In genomic region chr2:190441564-190441963, GRCh38 we compare ENCODE assay signal across 29 cellular contexts. TPM values are rescaled to one million over a fixed set of nuclear protein-coding genes. Genes with fewer than 3 reads are reported as not detected.
DNase-seq lines count a peak whose midpoint lies in the region; ATAC-seq, FAIRE-seq and TF ChIP-seq lines count a peak whose summit lies in the region.
"Had no signal": no experiment of that assay in that cellular context is flagged by ENCODE, and none has a peak within 500 bp of the region (broad histone marks: within the 10 kb centered on the region; RNA-seq: fewer than 3 reads in every experiment).

No MANE protein-coding gene starts in this region.

- H2AFZ ChIP-seq in K562 (ENCODE audit: low read depth, low read length) = peak overlapping the region; percentile 28

- peak overlapping the region; percentile 43 for H3K27ac Mint-ChIP-seq in stimulated activated naive CD8-positive, alpha-beta T cell treated with anti-CD3 and anti-CD28 coated beads, Interleukin-15, Interleukin-2, amounts not matched to agents 100 ng/mL and 50 ng/mL, for 24 hours
- H3K27ac Mint-ChIP-seq in stimulated activated naive CD8-positive, alpha-beta T cell treated with anti-CD3 and anti-CD28 coated beads, Interleukin-15, amount 100 ng/mL, for 72 hours = peak overlapping the region in 1 of 2 donors; percentile 48
- peak overlapping the region in 3 of 9 donors; percentile 38 to 82 (median 41) for H3K27ac Mint-ChIP-seq in naive thymus-derived CD4-positive, alpha-beta T cell
- H3K27ac Mint-ChIP-seq: activated CD8-positive, alpha-beta T cell treated with anti-CD3 and anti-CD28 coated beads for 36 hours; mesothelial cell of epicardium had no signal

- no peaks in the 10 kb centered on the region for H3K9me3 ChIP-seq in K562 (replicated peaks; ENCODE audit: control insufficient read depth, insufficient read depth, low read depth, low read length)
- H3K9me3 ChIP-seq in naive thymus-derived CD4-positive, alpha-beta T cell (ENCODE audit: control insufficient read depth in 2 of 3, low read length in 3 of 3) = no peaks in the 10 kb centered on the region
- H3K9me3 ChIP-seq: A549, vagina had no signal

- intact Hi-C loops in K562 (cut with micrococcal nuclease) = no loop called here
- intact Hi-C loops in naive thymus-derived CD4-positive, alpha-beta T cell (cut with micrococcal nuclease) = no loop called here

- no peak for TF ChIP-seq EP300 in K562 (IDR thresholded peaks at IDR 0.05; ENCODE audit: low read length)

- H3K4me1 Mint-ChIP-seq in stimulated activated naive CD8-positive, alpha-beta T cell treated with anti-CD3 and anti-CD28 coated beads, Interleukin-15, Interleukin-2, amounts not matched to agents 100 ng/mL and 50 ng/mL, for 24 hours (ENCODE audit: low read depth) = peaks cover 83% of the 10 kb centered on the region
- peaks cover 72% of the 10 kb centered on the region for H3K4me1 Mint-ChIP-seq in stimulated activated naive CD8-positive, alpha-beta T cell treated with anti-CD3 and anti-CD28 coated beads, Interleukin-15, amount 100 ng/mL, for 72 hours
- H3K4me1 Mint-ChIP-seq in naive thymus-derived CD4-positive, alpha-beta T cell = peaks cover 44 to 93% (median 90%) of the 10 kb centered on the region in 7 donors

- no peaks in the 10 kb centered on the region for H3K27me3 Mint-ChIP-seq in stimulated activated naive CD8-positive, alpha-beta T cell treated with anti-CD3 and anti-CD28 coated beads, Interleukin-15, Interleukin-2, amounts not matched to agents 100 ng/mL and 50 ng/mL, for 24 hours
- no peaks in the 10 kb centered on the region for H3K27me3 Mint-ChIP-seq in stimulated activated naive CD8-positive, alpha-beta T cell treated with anti-CD3 and anti-CD28 coated beads, Interleukin-15, amount 100 ng/mL, for 72 hours
- no peaks in the 10 kb centered on the region for H3K27me3 Mint-ChIP-seq in naive thymus-derived CD4-positive, alpha-beta T cell
- H3K27me3 Mint-ChIP-seq: activated CD8-positive, alpha-beta T cell treated with anti-CD3 and anti-CD28 coated beads for 36 hours; naive B cell had no signal

- CTCF ChIA-PET in K562 (lab: Yijun Ruan, JAX; ENCODE audit: low intra/inter-chr PET ratio) = no interaction called here
- CTCF ChIA-PET in naive thymus-derived CD4-positive, alpha-beta T cell (lab: Charles Lee) = interaction anchor here (0.6 to 1.1 kb wide), 2 partner anchors 32 to 352 kb away, joined by 3 read pairs; no protein-coding TSS in a partner anchor

- ATAC-seq in stimulated activated naive CD8-positive, alpha-beta T cell treated with anti-CD3 and anti-CD28 coated beads, Interleukin-15, amount 100 ng/mL, for 72 hours = no peak
- ATAC-seq in K562 (peak; percentile 78), GM19035 (IDR thresholded peaks at IDR 0.05; ENCODE audit: unreplicated experiment) (no peak), GM18909 (IDR thresholded peaks at IDR 0.05; ENCODE audit: poor library complexity, unreplicated experiment) (no peak)
- ATAC-seq in naive thymus-derived CD4-positive, alpha-beta T cell = no peak
- ATAC-seq: A549; activated CD8-positive, alpha-beta T cell treated with anti-CD3 and anti-CD28 coated beads for 36 hours; GM12878; HCT116; stimulated activated naive CD8-positive, alpha-beta T cell treated with anti-CD3 and anti-CD28 coated beads, Interleukin-15, Interleukin-2, amounts not matched to agents 100 U/mL and 50 U/mL, for 24 hours had no signal

- no peak for TF ChIP-seq CTCF in K562 (IDR thresholded peaks at IDR 0.05 in 2 of 3, conservative IDR thresholded peaks at IDR 0.05 in 1 of 3; ENCODE audit: insufficient read depth in 2 of 3, low read depth in 1 of 3, low read length in 3 of 3)

- no peaks in the 10 kb centered on the region for H3K9me3 Mint-ChIP-seq in stimulated activated naive CD8-positive, alpha-beta T cell treated with anti-CD3 and anti-CD28 coated beads, Interleukin-15, Interleukin-2, amounts not matched to agents 100 ng/mL and 50 ng/mL, for 24 hours
- no peaks in the 10 kb centered on the region for H3K9me3 Mint-ChIP-seq in stimulated activated naive CD8-positive, alpha-beta T cell treated with anti-CD3 and anti-CD28 coated beads, Interleukin-15, amount 100 ng/mL, for 72 hours
- H3K9me3 Mint-ChIP-seq in naive thymus-derived CD4-positive, alpha-beta T cell = peaks cover 0 to 2% (median 0%) of the 10 kb centered on the region in 11 donors
- H3K9me3 Mint-ChIP-seq: activated CD8-positive, alpha-beta T cell treated with anti-CD3 and anti-CD28 coated beads for 36 hours; mesothelial cell of epicardium; naive B cell had no signal

- POLR2A ChIA-PET in K562 (lab: Yijun Ruan, JAX) = interaction anchor here (0.8 kb wide), 1 partner anchor 61 kb away, joined by 3 read pairs; no protein-coding TSS in a partner anchor
- POLR2A ChIA-PET in naive thymus-derived CD4-positive, alpha-beta T cell (lab: Charles Lee) = interaction anchor here (1.0 to 1.2 kb wide), 2 partner anchors 52 to 93 kb away, joined by 3 to 4 read pairs; partner anchors contain the start of gene NEMP2

- H3K9me1 ChIP-seq in K562 (ENCODE audit: control insufficient read depth, insufficient read depth, low read length) = no peaks in the 10 kb centered on the region

- H3K9ac ChIP-seq in K562 (ENCODE audit: insufficient read depth in 1 of 2, low read depth in 2 of 2, low read length in 2 of 2) = peak overlapping the region in 1 of 2 experiments; percentile 71; a peak in 1 of 4 replicates

- H3K27ac ChIP-seq in K562 (ENCODE audit: extremely low read depth, low read depth, low read length) = no peak overlapping the region
- H3K27ac ChIP-seq in naive thymus-derived CD4-positive, alpha-beta T cell (ENCODE audit: low read depth, low read length) = no peak overlapping the region
- H3K27ac ChIP-seq: A549, vagina had no signal

- H3K79me2 ChIP-seq in K562 (ENCODE audit: control insufficient read depth, insufficient read depth, low read length) = no peaks in the 10 kb centered on the region; the same call in 2 of the 3 replicates

- peak overlapping the region; percentile 29; the same call in 1 of the 2 replicates for H3K4me2 ChIP-seq in K562 (ENCODE audit: insufficient read depth, low read length)
- H3K4me2 ChIP-seq: A549 had no signal

- 28% methylated on average over 3 of the region's 4 CpGs for WGBS in K562 (ENCODE audit: insufficient coverage, low coverage, missing lambda C conversion rate)

- H3K4me3 Mint-ChIP-seq in stimulated activated naive CD8-positive, alpha-beta T cell treated with anti-CD3 and anti-CD28 coated beads, Interleukin-15, Interleukin-2, amounts not matched to agents 100 ng/mL and 50 ng/mL, for 24 hours = no peak overlapping the region
- no peak overlapping the region for H3K4me3 Mint-ChIP-seq in stimulated activated naive CD8-positive, alpha-beta T cell treated with anti-CD3 and anti-CD28 coated beads, Interleukin-15, amount 100 ng/mL, for 72 hours
- peak overlapping the region in 9 of 10 donors; percentile 4 to 80 (median 20) for H3K4me3 Mint-ChIP-seq in naive thymus-derived CD4-positive, alpha-beta T cell
- H3K4me3 Mint-ChIP-seq: activated CD8-positive, alpha-beta T cell treated with anti-CD3 and anti-CD28 coated beads for 36 hours; mesothelial cell of epicardium; naive B cell had no signal

- H3K36me3 Mint-ChIP-seq in stimulated activated naive CD8-positive, alpha-beta T cell treated with anti-CD3 and anti-CD28 coated beads, Interleukin-15, Interleukin-2, amounts not matched to agents 100 ng/mL and 50 ng/mL, for 24 hours (ENCODE audit: low read depth) = peaks cover 31% of the 10 kb centered on the region
- H3K36me3 Mint-ChIP-seq in naive thymus-derived CD4-positive, alpha-beta T cell = peaks cover under 1 to 49% (median 29%) of the 10 kb centered on the region in 5 donors

- H3K4me3 ChIP-seq in K562 = no peak overlapping the region
- H3K4me3 ChIP-seq in naive thymus-derived CD4-positive, alpha-beta T cell (ENCODE audit: low read length) = no peak overlapping the region
- H3K4me3 ChIP-seq: A549, GM12878, vagina had no signal

- no peak for TF ChIP-seq POLR2A in K562 (conservative IDR thresholded peaks at IDR 0.05)

- BruUV-seq in K562 (replicated peaks; lab: Mats Ljungman, UMichigan) = no TSS peak

- no peak for TF ChIP-seq RAD21 in K562 (CRISPR knock-in tag; conservative IDR thresholded peaks at IDR 0.05 in 1 of 2, IDR thresholded peaks at IDR 0.05 in 1 of 2)

- no peak for DNase-seq in stimulated activated naive CD8-positive, alpha-beta T cell treated with anti-CD3 and anti-CD28 coated beads, Interleukin-15, amount 100 ng/mL, for 72 hours
- DNase-seq in K562 (ENCODE audit: extremely low read depth in 1 of 4, low spot score in 3 of 4) = peak in 1 of 4 experiments; percentile 16
- no peak for DNase-seq in naive thymus-derived CD4-positive, alpha-beta T cell
- DNase-seq in NCI-H2196 treated with DMSO at 0.1 percent for 48 hours (lab: John Stamatoyannopoulos, UW; ENCODE audit: unreplicated experiment) = no peak
- DNase-seq in NK-92 treated with Interleukin-12 subunit alpha and Interleukin-12 subunit beta, amount 100 ng/mL, for 24 hours (lab: John Stamatoyannopoulos, UW) = no peak
- DNase-seq: activated CD8-positive, alpha-beta T cell treated with anti-CD3 and anti-CD28 coated beads for 36 hours; cortex of kidney; DMS 273 treated with DMSO at 0.1 percent for 48 hours; effector memory CD4-positive, alpha-beta T cell; glutamatergic neuron; MV-4-11; naive B cell; NCI-H1436 treated with DMSO at 0.1 percent for 48 hours; NCI-H2107; NCI-H446; NCI-H774; nucleus accumbens; small intestine; stimulated activated naive CD8-positive, alpha-beta T cell treated with anti-CD3 and anti-CD28 coated beads, Interleukin-15, Interleukin-2, amounts not matched to agents 100 U/mL and 50 U/mL, for 24 hours had no signal

- in situ Hi-C loops in K562 (cut with MboI) = no loop called here

- no peaks in the 10 kb centered on the region for H4K20me1 ChIP-seq in K562 (replicated peaks; ENCODE audit: control insufficient read depth, insufficient read depth, low read length)

- no peak for FAIRE-seq in K562 (lab: Jason Lieb, UNC)
- FAIRE-seq: A549, GM12878, keratinocyte, RCC 7860, small intestine had no signal

- H3K36me3 ChIP-seq in K562 (ENCODE audit: control insufficient read depth, insufficient read depth, low read length) = no peaks in the 10 kb centered on the region
- peaks cover 1 to 14% (median 11%) of the 10 kb centered on the region in 3 experiments for H3K36me3 ChIP-seq in naive thymus-derived CD4-positive, alpha-beta T cell (ENCODE audit: control insufficient read depth in 2 of 3, insufficient read depth in 3 of 3, low read length in 3 of 3)

- no peaks in the 10 kb centered on the region for H3K27me3 ChIP-seq in K562 (ENCODE audit: control insufficient read depth in 2 of 2, insufficient read depth in 2 of 2, low read length in 2 of 2)
- no peaks in the 10 kb centered on the region for H3K27me3 ChIP-seq in naive thymus-derived CD4-positive, alpha-beta T cell (ENCODE audit: control insufficient read depth in 2 of 2, insufficient read depth in 2 of 2, low read length in 2 of 2)
- H3K27me3 ChIP-seq: vagina had no signal

- peaks cover 0 to 2% of the 10 kb centered on the region in 2 experiments; a peak in 2 of 5 replicates for H3K4me1 ChIP-seq in K562 (replicated peaks in 1 of 2; ENCODE audit: control insufficient read depth in 2 of 2, insufficient read depth in 2 of 2, low read length in 2 of 2)
- peaks cover 5 to 20% of the 10 kb centered on the region in 2 donors for H3K4me1 ChIP-seq in naive thymus-derived CD4-positive, alpha-beta T cell (ENCODE audit: control insufficient read depth in 2 of 2, insufficient read depth in 2 of 2, low read length in 2 of 2)

RNA-seq across cellular contexts. Expression of gene MFSD6, which starts 33.4 kb away (rescaled TPM):
- 23.3 and 40.4 TPM in 2 replicates for total RNA-seq in K562 (2011; cell fraction: chromatin; rRNA removed; ENCODE audit: low replicate concordance)
- 13.8 and 14.3 TPM in 2 replicates for total RNA-seq in K562 (2011; cell fraction: nucleolus; rRNA removed)
- total RNA-seq in K562 (2011; cell fraction: nucleoplasm; rRNA removed) = 21.7 and 22.3 TPM in 2 replicates
- 7.1 and 8.5 TPM in 2 replicates for total RNA-seq in K562 (2014; rRNA removed)
- 3.9 and 5.3 TPM in 2 replicates for total RNA-seq in K562 (2014; rRNA removed; fragmentation: Illumina TruSeq; extraction: Trizol)
- 1.4 and 2.0 TPM in 2 replicates for total RNA-seq in K562 (2015; rRNA removed; fragmentation: Illumina TruSeq; extraction: Trizol)
- 6.3 and 6.6 TPM in 2 replicates for total RNA-seq in K562 (2021)
- 2.7 and 7.9 TPM in 2 replicates for polyA plus RNA-seq in K562 (2011; rRNA removed)
- polyA plus RNA-seq in K562 (2011; cell fraction: cytosol; rRNA removed) = 4.0 and 5.7 TPM in 2 replicates
- 4.0 and 6.7 TPM in 2 replicates for polyA plus RNA-seq in K562 (2011; cell fraction: nucleus; rRNA removed)
- polyA plus RNA-seq in K562 (2012) = 4.0 and 5.9 TPM in 2 replicates
- polyA plus RNA-seq in K562 (2014; fragmentation: Illumina TruSeq; extraction: Trizol) = 5.1 and 6.1 TPM in 2 replicates
- polyA plus RNA-seq in K562 (2014; fragmentation: Nextera tagmentation; extraction: Ambion mirVana) = 1 to 10 TPM; 1.1 to 1.2 TPM
- polyA plus RNA-seq in K562 (2014; rRNA removed) = 4.4 and 4.6 TPM in 2 replicates
- 9.8 and 15.1 TPM in 2 replicates for polyA minus RNA-seq in K562 (2011; rRNA and poly(A)+ RNA removed)
- polyA minus RNA-seq in K562 (2011; cell fraction: cytosol; rRNA and poly(A)+ RNA removed) = 7.3 TPM in 2 replicates
- 10.6 and 11.8 TPM in 2 replicates for polyA minus RNA-seq in K562 (2011; cell fraction: nucleus; rRNA and poly(A)+ RNA removed)
- total RNA-seq in naive thymus-derived CD4-positive, alpha-beta T cell = 10 to 100 TPM; 35.8 to 49.3 (median 44.7) TPM
- 10 to 100 TPM; 16.5 to 19.7 TPM for polyA plus RNA-seq in naive thymus-derived CD4-positive, alpha-beta T cell

Comparison
In these comparisons a context has a peak if more than half of its experiments do, and no peak if none do; other contexts are left out.
1. H3K4me3 Mint-ChIP-seq: peak in naive thymus-derived CD4-positive, alpha-beta T cell (9 of 10); none in stimulated activated naive CD8-positive, alpha-beta T cell treated with anti-CD3 and anti-CD28 coated beads, Interleukin-15, Interleukin-2, amounts not matched to agents 100 ng/mL and 50 ng/mL, for 24 hours (single experiment) and stimulated activated naive CD8-positive, alpha-beta T cell treated with anti-CD3 and anti-CD28 coated beads, Interleukin-15, amount 100 ng/mL, for 72 hours (0 of 2).